ENCODE assay signal across 11 cellular contexts in genomic region chr10:46529742-46530141, GRCh38. TPM values are rescaled to one million over a fixed set of nuclear protein-coding genes. Genes with fewer than 3 reads are reported as not detected.
DNase-seq lines count a peak whose midpoint lies in the region; ATAC-seq and TF ChIP-seq lines count a peak whose summit lies in the region.
"Not testable (repeated sequence)": the region's sequence is repeated elsewhere in the genome, so short reads cannot be mapped to it uniquely, and the experiment has no call there.
"Had no signal": no experiment of that assay in that cellular context is flagged by ENCODE, and none has a peak within 500 bp of the region (broad histone marks: within the 10 kb centered on the region; RNA-seq: fewer than 3 reads in every experiment).

No MANE protein-coding gene starts in this region.

- peaks cover 36% of the 10 kb centered on the region for H3K4me1 ChIP-seq in SJSA1 (replicated peaks)
- not testable (repeated sequence) for H3K4me1 ChIP-seq in lower lobe of right lung, psoas muscle, spleen

- CTCF ChIA-PET in activated naive CD4-positive, alpha-beta T cell treated with anti-CD3 and anti-CD28 coated beads, Interleukin-2, amount 10 ng/mL, durations not matched to agents 7 days and 5 days (lab: Charles Lee) = not testable (repeated sequence)

- H3K9me3 Mint-ChIP-seq in CD14-positive monocyte; activated naive CD4-positive, alpha-beta T cell treated with anti-CD3 and anti-CD28 coated beads, Interleukin-2, amount 10 ng/mL, durations not matched to agents 7 days and 5 days: not testable (repeated sequence)

- H3K27ac Mint-ChIP-seq in CD14-positive monocyte; activated naive CD4-positive, alpha-beta T cell treated with anti-CD3 and anti-CD28 coated beads, Interleukin-2, amount 10 ng/mL, durations not matched to agents 7 days and 5 days: not testable (repeated sequence)

- WGBS in psoas muscle, 3 donors = 72 to 81% (median 80%) methylated on average over 7 of the region's 7 CpGs
- WGBS in spleen, 5 donors = 84 to 89% (median 86%) methylated on average over 7 of the region's 7 CpGs

- H3K27me3 Mint-ChIP-seq in CD14-positive monocyte (ENCODE audit: low read depth in 3 of 3); activated naive CD4-positive, alpha-beta T cell treated with anti-CD3 and anti-CD28 coated beads, Interleukin-2, amount 10 ng/mL, durations not matched to agents 7 days and 5 days: not testable (repeated sequence)

- H3K36me3 Mint-ChIP-seq in CD14-positive monocyte; activated naive CD4-positive, alpha-beta T cell treated with anti-CD3 and anti-CD28 coated beads, Interleukin-2, amount 10 ng/mL, durations not matched to agents 7 days and 5 days: not testable (repeated sequence)

- peak overlapping the region; percentile 73 for H3K27ac ChIP-seq in SJSA1
- H3K27ac ChIP-seq in lower lobe of right lung, psoas muscle, spleen: not testable (repeated sequence)

- DNase-seq in CD14-positive monocyte (ENCODE audit: low spot score) (peak; percentile 16), cardiac septum (ENCODE audit: low spot score) (peak; percentile 55), lower lobe of right lung (peak; percentile 38), psoas muscle (peak; percentile 3), spleen (peak; percentile 58)
- not testable (repeated sequence) for DNase-seq in SJSA1 (ENCODE audit: low read depth in 1 of 2, low spot score in 2 of 2)
- peak; percentile 13 for DNase-seq in activated naive CD4-positive, alpha-beta T cell treated with anti-CD3 and anti-CD28 coated beads, Interleukin-2, amount 10 ng/mL, durations not matched to agents 7 days and 5 days

- not testable (repeated sequence) for H3K36me3 ChIP-seq in SJSA1; lower lobe of right lung; psoas muscle (ENCODE audit: insufficient read depth in 1 of 2, low read depth in 1 of 2); spleen

- not testable (repeated sequence) for H3K9me3 ChIP-seq in SJSA1 (replicated peaks); lower lobe of right lung; psoas muscle; spleen

- H3K27me3 ChIP-seq in SJSA1 (replicated peaks); lower lobe of right lung (ENCODE audit: low read depth); psoas muscle (ENCODE audit: insufficient read depth in 3 of 3, low read length in 2 of 3); spleen (replicated peaks in 1 of 7): not testable (repeated sequence)

- H3K4me3 Mint-ChIP-seq in CD14-positive monocyte; activated naive CD4-positive, alpha-beta T cell treated with anti-CD3 and anti-CD28 coated beads, Interleukin-2, amount 10 ng/mL, durations not matched to agents 7 days and 5 days: not testable (repeated sequence)

- not testable (repeated sequence) for TF ChIP-seq CTCF in CD14-positive monocyte (IDR thresholded peaks at IDR 0.05); lower lobe of right lung (IDR thresholded peaks at IDR 0.05); psoas muscle (IDR thresholded peaks at IDR 0.05); spleen (IDR thresholded peaks at IDR 0.05 in 8 of 11, conservative IDR thresholded peaks at IDR 0.05 in 3 of 11)

- not testable (repeated sequence) for H3K4me3 ChIP-seq in SJSA1, lower lobe of right lung, psoas muscle, spleen

- ATAC-seq in lower lobe of right lung, psoas muscle: not testable (repeated sequence)

- intact Hi-C loops in CD14-positive monocyte (cut with micrococcal nuclease); cardiac septum (cut with DNase I); lower lobe of right lung (cut with DNase I); psoas muscle (cut with DNase I); spleen (cut with DNase I; ENCODE audit: low total_unique reads): not testable (repeated sequence)

- not testable (repeated sequence) for TF ChIP-seq POLR2A in spleen (IDR thresholded peaks at IDR 0.05)

- not testable (repeated sequence) for H3K4me1 Mint-ChIP-seq in CD14-positive monocyte; activated naive CD4-positive, alpha-beta T cell treated with anti-CD3 and anti-CD28 coated beads, Interleukin-2, amount 10 ng/mL, durations not matched to agents 7 days and 5 days

RNA-seq across cellular contexts. Expression of gene GPRIN2, which starts 26.7 kb away (rescaled TPM):
- polyA plus RNA-seq in CD14-positive monocyte (not detected), psoas muscle (not detected), spleen (not detected)
- 0.42 and 1.3 TPM in 2 replicates for total RNA-seq in SJSA1 (2014; rRNA removed; shearing (Covaris generic))
- total RNA-seq in cardiac septum (not detected), lower lobe of right lung (42.1 TPM), psoas muscle (not detected), spleen (not detected)
- total RNA-seq: A172; CD8-positive, alpha-beta T cell had no signal
- polyA plus RNA-seq: AG04450 had no signal

RNA-seq across cellular contexts. Expression of gene SYT15, which starts 49.2 kb away (rescaled TPM):
- polyA plus RNA-seq in CD14-positive monocyte (under 1 TPM in 1 of 2 donors, not detected in 1; 0.23 TPM), psoas muscle (under 1 TPM; 0.18 to 0.98 (median 0.80) TPM), spleen (1 to 10 TPM in 2 of 3 donors, under 1 TPM in 1; 0.20 to 1.5 (median 1.0) TPM)
- total RNA-seq in SJSA1 (2014; rRNA removed; shearing (Covaris generic)) = 5.2 and 8.6 TPM in 2 replicates
- total RNA-seq in cardiac septum (6.7 TPM), lower lobe of right lung (34.5 TPM), psoas muscle (1 to 10 TPM; 1.7 to 2.8 (median 2.5) TPM), spleen (1 to 10 TPM in 6 of 7 donors, under 1 TPM in 1; 0.92 to 8.4 (median 3.2) TPM)
- total RNA-seq: A172, HT-29 had no signal

Comparison
In these comparisons a context has a peak if more than half of its experiments do, and no peak if none do; other contexts are left out.
1. RNA of gene GPRIN2, which starts 26.7 kb away (total RNA-seq): 42.1 TPM in lower lobe of right lung (single experiment); 0.42 to 1.3 TPM in SJSA1, not detected in cardiac septum (single experiment), not detected in psoas muscle and not detected in spleen; every median in the first group is over 10 times any median in the second.